Comparison of ENCODE assay signal across 14 cellular contexts in the genomic region with DNA sequence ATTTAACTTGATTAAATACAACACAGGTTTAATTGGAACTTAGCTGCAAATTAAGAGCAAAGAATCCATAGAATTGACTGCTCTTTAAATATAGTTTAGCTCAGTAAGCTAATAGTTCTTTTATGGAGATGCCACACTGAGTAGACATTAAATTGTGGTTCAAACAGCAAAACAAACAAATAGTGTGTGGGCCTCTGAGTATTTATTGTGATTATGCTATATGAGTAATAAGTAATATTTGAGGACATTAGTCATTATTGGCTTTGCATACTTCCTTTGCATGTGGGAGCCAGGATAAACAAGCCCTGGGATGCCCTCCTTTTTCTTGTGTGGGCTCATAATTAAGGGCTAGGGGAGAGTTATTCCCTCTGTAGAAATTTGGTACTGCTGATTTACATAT.
DNase-seq lines count a peak whose midpoint lies in the region; ATAC-seq and TF ChIP-seq lines count a peak whose summit lies in the region.
"Had no signal": no experiment of that assay in that cellular context is flagged by ENCODE, and none has a peak within 500 bp of the region (broad histone marks: within the 10 kb centered on the region; RNA-seq: fewer than 3 reads in every experiment).

No MANE protein-coding gene starts in this region.

- no peak for ATAC-seq in GM18520 (IDR thresholded peaks at IDR 0.05; ENCODE audit: unreplicated experiment)
- ATAC-seq in HG02610 (IDR thresholded peaks at IDR 0.05; ENCODE audit: unreplicated experiment): no peak
- ATAC-seq in left lobe of liver: no peak

- no peaks in the 10 kb centered on the region for H3K36me3 Mint-ChIP-seq in nephron (ENCODE audit: low read depth)

- H3K9me3 Mint-ChIP-seq in nephron: no peaks in the 10 kb centered on the region

- peaks cover 40% of the 10 kb centered on the region for H3K4me1 ChIP-seq in mammary epithelial cell (ENCODE audit: insufficient read depth, low read length)
- H3K4me1 ChIP-seq: Caco-2, spleen had no signal

- no TSS peak for BruUV-seq in mammary epithelial cell (replicated peaks; lab: Mats Ljungman, UMichigan)

- H3K4me1 Mint-ChIP-seq in nephron: peaks cover 6% of the 10 kb centered on the region
- H3K4me1 Mint-ChIP-seq: activated naive CD8-positive, alpha-beta T cell treated with anti-CD3 and anti-CD28 coated beads, Interleukin-2, amount 10 ng/mL, durations not matched to agents 7 days and 5 days had no signal

- H3K27ac ChIP-seq in mammary epithelial cell (ENCODE audit: insufficient read depth, low read depth, low read length): peak overlapping the region; percentile 68
- H3K27ac ChIP-seq: spleen had no signal

- no peaks in the 10 kb centered on the region for H3K27me3 ChIP-seq in mammary epithelial cell (ENCODE audit: insufficient read depth, low read length)
- H3K27me3 ChIP-seq: spleen had no signal

- intact Hi-C loops in mammary epithelial cell (cut with micrococcal nuclease): loop anchor here (2.0 to 5.0 kb wide), 2 partner anchors 18 to 37 kb away; no protein-coding TSS in a partner anchor

- DNase-seq in Daoy (ENCODE audit: low read depth) (peak; percentile 75), NCI-H1417 (lab: John Stamatoyannopoulos, UW) (peak in 2 of 3 experiments; percentile 48 to 81), mammary epithelial cell (peak; percentile 77), left lobe of liver (ENCODE audit: low spot score) (no peak), NCI-H146 treated with DMSO at 0.1 percent for 48 hours (lab: John Stamatoyannopoulos, UW; ENCODE audit: unreplicated experiment) (no peak)
- DNase-seq: activated CD4-positive, alpha-beta T cell treated with anti-CD3 and anti-CD28 coated beads, Interleukin-2, amount 50 U/mL, for 48 hours; activated naive CD8-positive, alpha-beta T cell treated with anti-CD3 and anti-CD28 coated beads, Interleukin-2, amount 10 ng/mL, durations not matched to agents 7 days and 5 days; Caco-2; NCI-H1048; spleen; T-helper 1 cell had no signal

- H3K4me3 ChIP-seq in mammary epithelial cell (replicated peaks in 1 of 3; ENCODE audit: insufficient read depth in 1 of 3, low read depth in 2 of 3, low read length in 3 of 3): no peak overlapping the region
- H3K4me3 ChIP-seq: spleen had no signal

- H3K36me3 ChIP-seq in mammary epithelial cell (ENCODE audit: insufficient read depth, low read length): no peaks in the 10 kb centered on the region
- H3K36me3 ChIP-seq: spleen had no signal

- no peak overlapping the region for H3K9ac ChIP-seq in mammary epithelial cell (ENCODE audit: insufficient read depth, low read length)

- no peaks in the 10 kb centered on the region for H4K20me1 ChIP-seq in mammary epithelial cell (ENCODE audit: insufficient read depth, low read length)

- no peaks in the 10 kb centered on the region for H3K27me3 Mint-ChIP-seq in nephron (ENCODE audit: low read depth)

- peak overlapping the region; percentile 60 for H3K4me2 ChIP-seq in mammary epithelial cell (ENCODE audit: insufficient read depth, low read depth, low read length)

- no peak overlapping the region for H2AFZ ChIP-seq in mammary epithelial cell (ENCODE audit: low read depth, low read length)

- H3K27ac Mint-ChIP-seq in nephron: peak overlapping the region in 2 of 3 experiments; percentile 2 to 8
- H3K27ac Mint-ChIP-seq: activated naive CD8-positive, alpha-beta T cell treated with anti-CD3 and anti-CD28 coated beads, Interleukin-2, amount 10 ng/mL, durations not matched to agents 7 days and 5 days had no signal

- no peak overlapping the region for H3K4me3 Mint-ChIP-seq in nephron
- H3K4me3 Mint-ChIP-seq: activated naive CD8-positive, alpha-beta T cell treated with anti-CD3 and anti-CD28 coated beads, Interleukin-2, amount 10 ng/mL, durations not matched to agents 7 days and 5 days had no signal

- H3K9me3 ChIP-seq in mammary epithelial cell (replicated peaks; ENCODE audit: insufficient read depth, low read length): no peaks in the 10 kb centered on the region
- H3K9me3 ChIP-seq: Caco-2, spleen had no signal

- TF ChIP-seq CTCF in mammary epithelial cell (conservative IDR thresholded peaks at IDR 0.05 in 1 of 2, IDR thresholded peaks at IDR 0.05 in 1 of 2; ENCODE audit: extremely low read depth in 1 of 2, insufficient read depth in 1 of 2, low read depth in 1 of 2, low read length in 2 of 2) (no peak), nephron (IDR thresholded peaks at IDR 0.05; ENCODE audit: unreplicated experiment in 3 of 3) (no peak)

- CTCF ChIA-PET in mammary epithelial cell (lab: Charles Lee; ENCODE audit: low non-redundant PET): interaction anchor here (0.5 kb wide), 1 partner anchor 766 kb away, joined by 7 read pairs; no protein-coding TSS in a partner anchor

- H3K79me2 ChIP-seq in mammary epithelial cell (ENCODE audit: insufficient read depth, low read length): no peaks in the 10 kb centered on the region

- in situ Hi-C loops in mammary epithelial cell (cut with MboI; ENCODE audit: low sequenced_read_pairs in 2 of 2): no loop called here

- dilution Hi-C loops in mammary epithelial cell (cut with HindIII; ENCODE audit: low sequenced_read_pairs): no loop called here

Comparison
In these comparisons a context has a peak if more than half of its experiments do, and no peak if none do; other contexts are left out.
1. DNase-seq: peak in Daoy (single experiment), NCI-H1417 (2 of 3) and mammary epithelial cell (single experiment); none in left lobe of liver (single experiment) and NCI-H146 treated with DMSO at 0.1 percent for 48 hours (single experiment).